13 cellular contexts compared by ENCODE assay signal in genomic region chr18:58315739-58316215, GRCh38.
DNase-seq lines count a peak whose midpoint lies in the region; ATAC-seq, FAIRE-seq and TF ChIP-seq lines count a peak whose summit lies in the region.
"Had no signal": no experiment of that assay in that cellular context is flagged by ENCODE, and none has a peak within 500 bp of the region (broad histone marks: within the 10 kb centered on the region; RNA-seq: fewer than 3 reads in every experiment).

No MANE protein-coding gene starts in this region.

- H3K4me1 ChIP-seq in left ventricle myocardium inferior = peaks cover 77% of the 10 kb centered on the region
- H3K4me1 ChIP-seq in psoas muscle = peaks cover 49% of the 10 kb centered on the region

- peak overlapping the region; percentile 14 to 69 for H3K27ac Mint-ChIP-seq in activated naive CD4-positive, alpha-beta T cell treated with anti-CD3 and anti-CD28 coated beads, Interleukin-2, amount 50 U/mL, for 72 hours
- H3K27ac Mint-ChIP-seq: activated CD4-positive, alpha-beta T cell treated with anti-CD3 and anti-CD28 coated beads, Interleukin-2, amount 10 ng/mL, durations not matched to agents 24 days and 14 days; CD8-positive, alpha-beta T cell; natural killer cell treated with Interleukin-12 subunit alpha and Interleukin-12 subunit beta and Interleukin-15 and Interleukin-18, amount 100 ng/mL, for 72 hours had no signal

- H3K27me3 ChIP-seq in left ventricle myocardium inferior (ENCODE audit: low read depth) (no peaks in the 10 kb centered on the region), psoas muscle (ENCODE audit: insufficient read depth in 3 of 3, low read length in 2 of 3) (no peaks in the 10 kb centered on the region)

- H3K4me3 ChIP-seq in left ventricle myocardium inferior (no peak overlapping the region), psoas muscle (no peak overlapping the region)

- H3K36me3 Mint-ChIP-seq in activated naive CD4-positive, alpha-beta T cell treated with anti-CD3 and anti-CD28 coated beads, Interleukin-2, amount 50 U/mL, for 72 hours = no peaks in the 10 kb centered on the region
- H3K36me3 Mint-ChIP-seq: CD8-positive, alpha-beta T cell; natural killer cell treated with Interleukin-12 subunit alpha and Interleukin-12 subunit beta and Interleukin-15 and Interleukin-18, amount 100 ng/mL, for 72 hours had no signal

- intact Hi-C loops in left ventricle myocardium inferior (cut with micrococcal nuclease) = no loop called here
- intact Hi-C loops in psoas muscle (cut with DNase I) = loop anchor here in 1 of 2 donors (5.0 kb wide), 1 partner anchor 63 kb away; no protein-coding TSS in a partner anchor

- WGBS in psoas muscle, 3 donors = 50 to 59% (median 52%) methylated on average over 15 of the region's 15 CpGs

- H3K9me3 Mint-ChIP-seq in activated naive CD4-positive, alpha-beta T cell treated with anti-CD3 and anti-CD28 coated beads, Interleukin-2, amount 50 U/mL, for 72 hours = no peaks in the 10 kb centered on the region
- H3K9me3 Mint-ChIP-seq: activated CD4-positive, alpha-beta T cell treated with anti-CD3 and anti-CD28 coated beads, Interleukin-2, amount 10 ng/mL, durations not matched to agents 24 days and 14 days; CD8-positive, alpha-beta T cell; natural killer cell treated with Interleukin-12 subunit alpha and Interleukin-12 subunit beta and Interleukin-15 and Interleukin-18, amount 100 ng/mL, for 72 hours had no signal

- H3K36me3 ChIP-seq in left ventricle myocardium inferior = no peaks in the 10 kb centered on the region
- no peaks in the 10 kb centered on the region for H3K36me3 ChIP-seq in psoas muscle (ENCODE audit: insufficient read depth in 1 of 2, low read depth in 1 of 2)

- no peak for ATAC-seq in activated naive CD4-positive, alpha-beta T cell treated with anti-CD3 and anti-CD28 coated beads, Interleukin-2, amount 50 U/mL, for 72 hours
- ATAC-seq in psoas muscle (peak in 1 of 4 donors; percentile 20), left lobe of liver (no peak), HG02870 (IDR thresholded peaks at IDR 0.05; ENCODE audit: unreplicated experiment) (no peak)
- ATAC-seq: CD8-positive, alpha-beta T cell; natural killer cell treated with Interleukin-12 subunit alpha and Interleukin-12 subunit beta and Interleukin-15 and Interleukin-18, amount 100 ng/mL, for 72 hours had no signal

- peak overlapping the region; percentile 82 for H3K27ac ChIP-seq in left ventricle myocardium inferior (replicated peaks)
- H3K27ac ChIP-seq in psoas muscle = peak overlapping the region; percentile 27

- no peak for TF ChIP-seq CTCF in D721Med (IDR thresholded peaks at IDR 0.05; ENCODE audit: insufficient read depth, missing control alignments)
- no peak for TF ChIP-seq CTCF in left ventricle myocardium inferior (IDR thresholded peaks at IDR 0.05; ENCODE audit: borderline replicate concordance)
- TF ChIP-seq CTCF in psoas muscle (IDR thresholded peaks at IDR 0.05) = no peak

- H3K9me3 ChIP-seq in left ventricle myocardium inferior (replicated peaks) (no peaks in the 10 kb centered on the region), psoas muscle (no peaks in the 10 kb centered on the region)

- no peak for DNase-seq in D721Med (ENCODE audit: insufficient read length, low spot score)
- no peak for DNase-seq in activated naive CD4-positive, alpha-beta T cell treated with anti-CD3 and anti-CD28 coated beads, Interleukin-2, amount 50 U/mL, for 72 hours (ENCODE audit: low spot score in 2 of 2)
- peak; percentile 36 for DNase-seq in left ventricle myocardium inferior
- DNase-seq in psoas muscle = no peak
- DNase-seq in left lobe of liver (ENCODE audit: low spot score) = no peak
- no peak for DNase-seq in NCI-H82 (lab: John Stamatoyannopoulos, UW)
- DNase-seq in activated CD4-positive, alpha-beta T cell treated with anti-CD3 and anti-CD28 coated beads, Interleukin-2, amount 50 U/mL, for 1 hour = no peak
- DNase-seq: activated CD4-positive, alpha-beta T cell treated with anti-CD3 and anti-CD28 coated beads, Interleukin-2, amount 10 ng/mL, durations not matched to agents 24 days and 14 days; CD8-positive, alpha-beta T cell; NCI-H2029 treated with DMSO at 0.1 percent for 48 hours; SIG-M5 had no signal

- peak; percentile 48 for FAIRE-seq in D721Med (lab: Jason Lieb, UNC)
